12 cellular contexts compared by ENCODE assay signal in genomic region chr7:84538268-84538667, GRCh38.
DNase-seq lines count a peak whose midpoint lies in the region; ATAC-seq and TF ChIP-seq lines count a peak whose summit lies in the region.
"Had no signal": no experiment of that assay in that cellular context is flagged by ENCODE, and none has a peak within 500 bp of the region (broad histone marks: within the 10 kb centered on the region; RNA-seq: fewer than 3 reads in every experiment).

No MANE protein-coding gene starts in this region.

- H3K4me2 ChIP-seq in IMR-90 (ENCODE audit: low read depth, low read length) (no peak overlapping the region), fibroblast of lung (ENCODE audit: extremely low read depth, insufficient read depth, low read length) (no peak overlapping the region)
- H3K4me2 ChIP-seq: BLaER1 treated with 17β-estradiol and CSF1 and Interleukin-3, amounts not matched to agents 10 nM and 100 nM had no signal

- H3K9me3 ChIP-seq in IMR-90 (ENCODE audit: control insufficient read depth, insufficient read depth, low read length) = no peaks in the 10 kb centered on the region
- no peaks in the 10 kb centered on the region for H3K9me3 ChIP-seq in fibroblast of lung (ENCODE audit: control insufficient read depth, insufficient read depth, low read depth, low read length)
- no peaks in the 10 kb centered on the region for H3K9me3 ChIP-seq in muscle layer of duodenum (ENCODE audit: control insufficient read depth in 1 of 2, low read length in 2 of 2)
- no peaks in the 10 kb centered on the region for H3K9me3 ChIP-seq in thyroid gland
- H3K9me3 ChIP-seq: BLaER1 treated with 17β-estradiol and CSF1 and Interleukin-3, amounts not matched to agents 10 nM and 100 nM; HAP-1 had no signal

- H2AK5ac ChIP-seq in IMR-90 (ENCODE audit: low read depth, low read length) = no peak overlapping the region

- POLR2A ChIA-PET in IMR-90 (lab: Charles Lee; ENCODE audit: unreplicated experiment) = interaction anchor here (0.5 kb wide), 1 partner anchor 343 kb away, joined by 5 read pairs; no protein-coding TSS in a partner anchor

- H3K9me1 ChIP-seq in IMR-90 (ENCODE audit: insufficient read depth, low read length) = 0 out of 2 replicates have a peak, but pooled peaks cover 3% of the 10 kb centered on the region

- no peak overlapping the region for H4K8ac ChIP-seq in IMR-90 (ENCODE audit: low read depth in 2 of 2, low read length in 2 of 2)

- H3K36me3 ChIP-seq in IMR-90 (ENCODE audit: control insufficient read depth, insufficient read depth, low read length) (no peaks in the 10 kb centered on the region), fibroblast of lung (ENCODE audit: control insufficient read depth, insufficient read depth, low read length) (no peaks in the 10 kb centered on the region), muscle layer of duodenum (ENCODE audit: control insufficient read depth in 1 of 2, insufficient read depth in 2 of 2, low read length in 2 of 2) (no peaks in the 10 kb centered on the region), thyroid gland (no peaks in the 10 kb centered on the region)
- H3K36me3 ChIP-seq: BLaER1 treated with 17β-estradiol and CSF1 and Interleukin-3, amounts not matched to agents 10 nM and 100 nM; HAP-1 had no signal

- ATAC-seq in IMR-90 (ENCODE audit: low read depth) (no peak), HG02759 (IDR thresholded peaks at IDR 0.05; ENCODE audit: unreplicated experiment) (no peak), HG03159 (IDR thresholded peaks at IDR 0.05; ENCODE audit: unreplicated experiment) (no peak)
- ATAC-seq: HepG2 had no signal

- intact Hi-C loops in IMR-90 (cut with micrococcal nuclease) (no loop called here), thyroid gland (cut with DNase I) (no loop called here)

- no peak overlapping the region for H4K91ac ChIP-seq in IMR-90 (ENCODE audit: insufficient read depth, low read depth, low read length)

- no peak overlapping the region for H3K56ac ChIP-seq in IMR-90 (ENCODE audit: extremely low read depth, insufficient read depth, low read length)

- no peak overlapping the region for H3K18ac ChIP-seq in IMR-90 (ENCODE audit: low read depth, low read length)

- BruUV-seq in IMR-90 (replicated peaks; lab: Mats Ljungman, UMichigan) = no TSS peak

- no peak overlapping the region for H3K9ac ChIP-seq in IMR-90 (ENCODE audit: low read depth, low read length)
- no peak overlapping the region for H3K9ac ChIP-seq in fibroblast of lung (ENCODE audit: insufficient read depth, low read length)
- H3K9ac ChIP-seq: BLaER1 treated with 17β-estradiol and CSF1 and Interleukin-3, amounts not matched to agents 10 nM and 100 nM had no signal

- H2AK9ac ChIP-seq in IMR-90 (replicated peaks; ENCODE audit: low read depth, low read length, poor library complexity) = no peak overlapping the region

- no peak overlapping the region for H4K5ac ChIP-seq in IMR-90 (ENCODE audit: low read depth, low read length)

- no peak overlapping the region for H3K4me3 ChIP-seq in IMR-90 (ENCODE audit: insufficient read depth, low read depth, low read length)
- H3K4me3 ChIP-seq in fibroblast of lung (replicated peaks in 1 of 4; ENCODE audit: control extremely low read depth in 1 of 4, insufficient read depth in 1 of 4, low read depth in 3 of 4, low read length in 4 of 4) = no peak overlapping the region
- H3K4me3 ChIP-seq in muscle layer of duodenum (ENCODE audit: low read depth in 1 of 2, low read length in 2 of 2) = no peak overlapping the region
- no peak overlapping the region for H3K4me3 ChIP-seq in thyroid gland (replicated peaks in 1 of 3)
- H3K4me3 ChIP-seq: BLaER1 treated with 17β-estradiol and CSF1 and Interleukin-3, amounts not matched to agents 10 nM and 100 nM; HAP-1 had no signal

- no peak overlapping the region for H3K14ac ChIP-seq in IMR-90 (replicated peaks; ENCODE audit: low read depth, low read length)

- H3K79me1 ChIP-seq in IMR-90 (ENCODE audit: low read depth in 1 of 2, low read length in 2 of 2) = no peaks in the 10 kb centered on the region

- DNase-seq in IMR-90 (peak; percentile 36), fibroblast of lung (ENCODE audit: low read depth in 2 of 2) (peak; percentile 23 to 37), thyroid gland (no peak), SIG-M5 treated with dmso at 0.1 percent for 504 hours (lab: John Stamatoyannopoulos, UW; ENCODE audit: unreplicated experiment) (no peak)
- DNase-seq: ACHN; CD4-positive, CD25-positive, alpha-beta regulatory T cell had no signal

- H2BK15ac ChIP-seq in IMR-90 (ENCODE audit: low read depth, low read length) = no peak overlapping the region

- H2BK5ac ChIP-seq in IMR-90 (ENCODE audit: low read depth, low read length, poor library complexity, severe bottlenecking) = no peak overlapping the region

- in situ Hi-C loops in IMR-90 (cut with MboI; ENCODE audit: low sequenced_read_pairs) = no loop called here

- TF ChIP-seq CTCF in IMR-90 (conservative IDR thresholded peaks at IDR 0.05; ENCODE audit: low read depth, low read length) (no peak), fibroblast of lung (conservative IDR thresholded peaks at IDR 0.05 in 1 of 2, IDR thresholded peaks at IDR 0.05 in 1 of 2; ENCODE audit: low read depth in 1 of 2, low read length in 2 of 2) (no peak), thyroid gland (IDR thresholded peaks at IDR 0.05) (no peak)

- no peak for TF ChIP-seq RAD21 in IMR-90 (IDR thresholded peaks at IDR 0.05; ENCODE audit: low read length)

- 0 out of 2 replicates have a peak, but pooled peaks cover 2% of the 10 kb centered on the region for H3K4me1 ChIP-seq in IMR-90 (ENCODE audit: control insufficient read depth, insufficient read depth, low read length)
- H3K4me1 ChIP-seq in fibroblast of lung (ENCODE audit: control insufficient read depth, extremely low read depth, insufficient read depth, low read length) = no peaks in the 10 kb centered on the region
- H3K4me1 ChIP-seq in muscle layer of duodenum (ENCODE audit: control insufficient read depth in 1 of 2, insufficient read depth in 2 of 2, low read length in 2 of 2) = no peaks in the 10 kb centered on the region
- H3K4me1 ChIP-seq in thyroid gland = peaks cover 0 to 4% of the 10 kb centered on the region in 2 donors
- H3K4me1 ChIP-seq: BLaER1 treated with 17β-estradiol and CSF1 and Interleukin-3, amounts not matched to agents 10 nM and 100 nM had no signal

- H2AFZ ChIP-seq in IMR-90 (replicated peaks; ENCODE audit: low read length, poor library complexity) = no peak overlapping the region
- H2AFZ ChIP-seq in fibroblast of lung (ENCODE audit: low read length) = no peak overlapping the region

- no CpG with 5 or more reads among the region's 5 CpGs for WGBS in IMR-90 (ENCODE audit: extremely low coverage in 2 of 2, insufficient read length in 1 of 2), 2 experiments
- 33 to 35% methylated on average over 5 of the region's 5 CpGs for WGBS in thyroid gland, 2 donors

- no peaks in the 10 kb centered on the region for H4K20me1 ChIP-seq in IMR-90 (ENCODE audit: insufficient read depth, low read length)
- no peaks in the 10 kb centered on the region for H4K20me1 ChIP-seq in fibroblast of lung (ENCODE audit: control insufficient read depth, extremely low read depth, insufficient read depth, low read length)
- H4K20me1 ChIP-seq: BLaER1 treated with 17β-estradiol and CSF1 and Interleukin-3, amounts not matched to agents 10 nM and 100 nM had no signal

- no peak for TF ChIP-seq POLR2A in IMR-90 (IDR thresholded peaks at IDR 0.05; ENCODE audit: low read depth, low read length)
- TF ChIP-seq POLR2A in thyroid gland (IDR thresholded peaks at IDR 0.05) = no peak

- H2BK20ac ChIP-seq in IMR-90 (ENCODE audit: low read depth, low read length) = no peak overlapping the region

- no peak overlapping the region for H3K27ac ChIP-seq in IMR-90 (ENCODE audit: insufficient read depth, low read length)
- H3K27ac ChIP-seq in fibroblast of lung (ENCODE audit: insufficient read depth, low read length) = no peak overlapping the region
- H3K27ac ChIP-seq in muscle layer of duodenum (ENCODE audit: low read length) = peak overlapping the region; percentile 21
- peak overlapping the region in 2 of 3 donors; percentile 27 to 49 for H3K27ac ChIP-seq in thyroid gland
- H3K27ac ChIP-seq: BLaER1 treated with 17β-estradiol and CSF1 and Interleukin-3, amounts not matched to agents 10 nM and 100 nM had no signal

- no peak overlapping the region for H2BK120ac ChIP-seq in IMR-90 (ENCODE audit: low read depth, low read length)

- dilution Hi-C loops in IMR-90 (cut with HindIII; ENCODE audit: low sequenced_read_pairs, unreplicated experiment) = no loop called here

- CTCF ChIA-PET in IMR-90 (lab: Yijun Ruan, JAX) = interaction anchor here (0.6 to 1.2 kb wide), 4 partner anchors 8 to 1061 kb away, joined by 3 to 5 read pairs (median 4); no protein-coding TSS in a partner anchor

- H3K23ac ChIP-seq in IMR-90 (ENCODE audit: low read depth, low read length) = no peak overlapping the region

- no peaks in the 10 kb centered on the region for H3K27me3 ChIP-seq in IMR-90 (ENCODE audit: control insufficient read depth, insufficient read depth, low read length)
- no peaks in the 10 kb centered on the region for H3K27me3 ChIP-seq in fibroblast of lung (ENCODE audit: control insufficient read depth, insufficient read depth, low read length)
- H3K27me3 ChIP-seq in muscle layer of duodenum (ENCODE audit: low read depth, low read length) = no peaks in the 10 kb centered on the region
- H3K27me3 ChIP-seq in thyroid gland = no peaks in the 10 kb centered on the region
- H3K27me3 ChIP-seq: BLaER1 treated with 17β-estradiol and CSF1 and Interleukin-3, amounts not matched to agents 10 nM and 100 nM had no signal

- no peak overlapping the region for H3K4ac ChIP-seq in IMR-90 (ENCODE audit: low read depth, low read length)

- no peaks in the 10 kb centered on the region for H3K79me2 ChIP-seq in fibroblast of lung (ENCODE audit: control insufficient read depth, insufficient read depth, low read length)

TF ChIP-seq in IMR-90, 13 proteins besides CTCF, POLR2A, EP300 and RAD21 (continues in another document):
- TF ChIP-seq MAZ (IDR thresholded peaks at IDR 0.05; ENCODE audit: borderline replicate concordance, low read depth, low read length) = no peak
- TF ChIP-seq RFX5 (IDR thresholded peaks at IDR 0.05; ENCODE audit: low read depth, low read length) = no peak
- TF ChIP-seq USF2 (IDR thresholded peaks at IDR 0.05; ENCODE audit: low read depth, low read length) = no peak
- TF ChIP-seq CHD1 (IDR thresholded peaks at IDR 0.05; ENCODE audit: low read depth, low read length) = no peak
- TF ChIP-seq BHLHE40 (IDR thresholded peaks at IDR 0.05; ENCODE audit: low read depth, low read length) = no peak
- TF ChIP-seq MXI1 (IDR thresholded peaks at IDR 0.05; ENCODE audit: borderline replicate concordance, low read depth, low read length) = no peak

Comparison
In these comparisons a context has a peak if more than half of its experiments do, and no peak if none do; other contexts are left out.
1. DNase-seq: peak in IMR-90 (single experiment) and fibroblast of lung (2 of 2); none in thyroid gland (0 of 2) and SIG-M5 treated with dmso at 0.1 percent for 504 hours (single experiment).
2. H3K27ac ChIP-seq: peak in muscle layer of duodenum (single experiment) and thyroid gland (2 of 3); none in IMR-90 (single experiment) and fibroblast of lung (single experiment).